In the genomic region with DNA sequence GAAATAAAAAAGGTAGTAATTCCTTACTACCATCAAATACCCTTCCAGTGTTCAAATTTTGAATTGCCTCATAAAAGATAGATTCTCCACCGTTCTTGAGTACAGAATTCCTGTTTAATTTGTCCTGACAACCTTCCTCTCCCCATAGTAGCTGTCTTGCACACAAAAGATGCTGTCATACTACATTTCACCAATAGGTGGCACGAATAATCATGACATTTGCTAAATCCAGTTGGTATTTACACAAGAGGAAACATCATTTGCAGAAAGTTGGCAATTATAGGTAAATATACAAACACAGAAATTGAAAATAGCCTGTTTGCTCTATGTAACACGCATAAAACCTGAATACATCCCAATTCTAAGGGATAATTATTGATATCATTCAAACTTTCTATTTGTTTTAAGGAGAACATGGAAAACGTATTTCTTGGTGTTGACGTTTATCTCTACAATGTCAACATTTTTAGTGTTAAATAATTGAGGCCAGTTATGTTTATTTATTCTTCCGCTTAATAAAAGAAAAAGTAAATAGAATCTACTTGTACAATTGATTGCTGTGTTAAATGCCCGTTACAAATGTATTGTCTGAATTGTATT, we compare ENCODE assay signal across 8 cellular contexts. TPM values are rescaled to one million over a fixed set of nuclear protein-coding genes. Genes with fewer than 3 reads are reported as not detected.
DNase-seq lines count a peak whose midpoint lies in the region; ATAC-seq and TF ChIP-seq lines count a peak whose summit lies in the region.

No MANE protein-coding gene starts in this region.

- H4K20me1 ChIP-seq in mammary epithelial cell (ENCODE audit: insufficient read depth, low read length): no peaks in the 10 kb centered on the region

- TF ChIP-seq CTCF in mammary epithelial cell (conservative IDR thresholded peaks at IDR 0.05 in 1 of 2, IDR thresholded peaks at IDR 0.05 in 1 of 2; ENCODE audit: extremely low read depth in 1 of 2, insufficient read depth in 1 of 2, low read depth in 1 of 2, low read length in 2 of 2) (peak; percentile 75 to 77), right lobe of liver (IDR thresholded peaks at IDR 0.05) (peak; percentile 63 to 72 (median 65))

- in situ Hi-C loops in mammary epithelial cell (cut with MboI; ENCODE audit: low sequenced_read_pairs in 2 of 2): no loop called here

- no peak for TF ChIP-seq POLR2A in right lobe of liver (IDR thresholded peaks at IDR 0.05)

- H3K79me2 ChIP-seq in mammary epithelial cell (ENCODE audit: insufficient read depth, low read length): no peaks in the 10 kb centered on the region

- peak; percentile 70 for ATAC-seq in HG03159 (IDR thresholded peaks at IDR 0.05; ENCODE audit: unreplicated experiment)
- peak; percentile 61 to 79 (median 76) for ATAC-seq in right lobe of liver
- no peak for ATAC-seq in GM18520 (IDR thresholded peaks at IDR 0.05; ENCODE audit: unreplicated experiment)
- ATAC-seq in activated CD4-positive, CD25-positive, alpha-beta regulatory T cell treated with anti-CD3 and anti-CD28 coated beads, Interleukin-2, amount 50 U/mL, for 24 hours: no peak

- H3K9ac ChIP-seq in mammary epithelial cell (ENCODE audit: insufficient read depth, low read length): no peak overlapping the region

- H2AFZ ChIP-seq in mammary epithelial cell (ENCODE audit: low read depth, low read length): no peak overlapping the region

- DNase-seq in 8988T (peak; percentile 39), GF-D8 (lab: John Stamatoyannopoulos, UW) (peak; percentile 39), NCI-H748 (lab: John Stamatoyannopoulos, UW; ENCODE audit: unreplicated experiment) (peak; percentile 88), mammary epithelial cell (peak; percentile 65), right lobe of liver (no peak)

- H3K4me2 ChIP-seq in mammary epithelial cell (ENCODE audit: insufficient read depth, low read depth, low read length): no peak overlapping the region

- H3K27ac ChIP-seq in mammary epithelial cell (ENCODE audit: insufficient read depth, low read depth, low read length) (no peak overlapping the region), right lobe of liver (no peak overlapping the region)

- no TSS peak for BruUV-seq in mammary epithelial cell (replicated peaks; lab: Mats Ljungman, UMichigan)

- no peaks in the 10 kb centered on the region for H3K9me3 ChIP-seq in mammary epithelial cell (replicated peaks; ENCODE audit: insufficient read depth, low read length)
- H3K9me3 ChIP-seq in right lobe of liver: no peaks in the 10 kb centered on the region

- CTCF ChIA-PET in mammary epithelial cell (lab: Charles Lee; ENCODE audit: low non-redundant PET): interaction anchor here (0.7 kb wide), 1 partner anchor 180 kb away, joined by 5 read pairs; no protein-coding TSS in a partner anchor

- H3K27me3 ChIP-seq in mammary epithelial cell (ENCODE audit: insufficient read depth, low read length) (no peaks in the 10 kb centered on the region), right lobe of liver (no peaks in the 10 kb centered on the region)

- intact Hi-C loops in mammary epithelial cell (cut with micrococcal nuclease) (loop anchor here (1.0 to 5.0 kb wide), 4 partner anchors 30 to 340 kb away; no protein-coding TSS in a partner anchor), right lobe of liver (cut with DNase I) (no loop called here)

- 46% methylated on average over 7 of the region's 7 CpGs for WGBS in mammary epithelial cell (ENCODE audit: low coverage, missing lambda C conversion rate)
- WGBS in right lobe of liver (ENCODE audit: insufficient coverage, low coverage, low lambda C conversion rate, missing lambda C conversion rate): 18% methylated on average over 7 of the region's 7 CpGs

- H3K4me3 ChIP-seq in mammary epithelial cell (replicated peaks in 1 of 3; ENCODE audit: insufficient read depth in 1 of 3, low read depth in 2 of 3, low read length in 3 of 3): no peak overlapping the region
- H3K4me3 ChIP-seq in right lobe of liver: no peak overlapping the region

- H3K36me3 ChIP-seq in mammary epithelial cell (ENCODE audit: insufficient read depth, low read length) (no peaks in the 10 kb centered on the region), right lobe of liver (no peaks in the 10 kb centered on the region)

- dilution Hi-C loops in mammary epithelial cell (cut with HindIII; ENCODE audit: low sequenced_read_pairs): no loop called here

- H3K4me1 ChIP-seq in mammary epithelial cell (ENCODE audit: insufficient read depth, low read length): peaks cover 3% of the 10 kb centered on the region
- no peaks in the 10 kb centered on the region for H3K4me1 ChIP-seq in right lobe of liver

RNA-seq across cellular contexts. Expression of gene CLDN10, which starts 58.3 kb away (rescaled TPM):
- total RNA-seq in mammary epithelial cell (under 1 TPM in 1 of 2 donors, not detected in 1; 0.17 TPM), right lobe of liver (1 to 10 TPM; 1.1 to 2.0 (median 1.5) TPM)
- polyA plus RNA-seq in mammary epithelial cell: not detected
- not detected for polyA minus RNA-seq in mammary epithelial cell

Comparison
In these comparisons a context has a peak if more than half of its experiments do, and no peak if none do; other contexts are left out.
1. DNase-seq: peak in 8988T (single experiment), GF-D8 (single experiment), NCI-H748 (single experiment) and mammary epithelial cell (single experiment); none in right lobe of liver (0 of 3).
2. ATAC-seq: peak in HG03159 (single experiment) and right lobe of liver (4 of 4); none in GM18520 (single experiment) and activated CD4-positive, CD25-positive, alpha-beta regulatory T cell treated with anti-CD3 and anti-CD28 coated beads, Interleukin-2, amount 50 U/mL, for 24 hours (0 of 2).